ENCODE assay signal across 1 cellular context in the genomic region with DNA sequence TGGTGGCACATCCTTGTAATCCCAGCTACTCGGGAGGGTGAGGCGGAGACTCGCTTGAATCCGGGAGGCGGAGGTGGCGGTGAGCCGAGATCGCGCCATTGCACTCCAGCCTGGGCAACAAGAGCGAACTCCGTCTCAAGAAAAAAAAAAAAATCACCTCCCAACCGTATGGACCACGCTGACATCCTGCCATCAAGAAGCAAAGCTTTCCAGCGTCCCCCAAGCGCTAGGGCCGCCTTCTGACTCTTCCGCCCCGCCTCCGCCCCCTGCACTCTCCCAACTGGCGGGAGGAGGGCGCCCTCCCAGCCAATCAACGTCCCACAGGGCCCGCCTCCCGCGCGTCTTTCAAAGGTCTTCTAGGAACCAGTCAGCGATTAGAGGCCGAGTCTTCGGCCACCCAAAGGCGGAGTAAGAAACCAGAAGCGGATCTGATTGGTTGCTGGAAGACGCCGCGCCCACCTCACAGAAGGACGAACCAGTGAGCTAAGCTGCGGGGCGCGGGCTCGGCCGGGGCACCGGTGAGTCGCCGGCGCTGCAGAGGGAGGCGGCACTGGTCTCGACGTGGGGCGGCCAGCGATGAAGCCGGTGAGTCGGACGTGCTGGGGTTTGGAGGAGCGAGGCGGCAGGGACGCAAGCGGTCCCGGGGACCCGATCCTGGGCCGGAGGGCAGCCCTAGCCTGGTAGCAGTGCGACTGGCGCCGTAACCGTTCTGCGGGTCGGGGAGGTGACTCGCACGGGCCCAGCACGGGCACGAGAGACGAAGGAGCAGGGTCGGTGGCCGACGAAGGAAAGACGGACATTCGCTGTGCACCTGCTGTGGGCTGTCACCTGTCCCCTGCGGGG.
TF ChIP-seq lines count a peak whose summit lies in the region.

A gene with protein sequence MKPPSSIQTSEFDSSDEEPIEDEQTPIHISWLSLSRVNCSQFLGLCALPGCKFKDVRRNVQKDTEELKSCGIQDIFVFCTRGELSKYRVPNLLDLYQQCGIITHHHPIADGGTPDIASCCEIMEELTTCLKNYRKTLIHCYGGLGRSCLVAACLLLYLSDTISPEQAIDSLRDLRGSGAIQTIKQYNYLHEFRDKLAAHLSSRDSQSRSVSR (plus strand): TSS at position 515 of the 843 bp plus-strand sequence. CDS start 62 bp downstream, at position 577.

TF ChIP-seq in HepG2, 621 proteins besides CTCF, POLR2A, EP300 and RAD21 (continued from another document and continues in another):
- TF ChIP-seq, protein P1, sequence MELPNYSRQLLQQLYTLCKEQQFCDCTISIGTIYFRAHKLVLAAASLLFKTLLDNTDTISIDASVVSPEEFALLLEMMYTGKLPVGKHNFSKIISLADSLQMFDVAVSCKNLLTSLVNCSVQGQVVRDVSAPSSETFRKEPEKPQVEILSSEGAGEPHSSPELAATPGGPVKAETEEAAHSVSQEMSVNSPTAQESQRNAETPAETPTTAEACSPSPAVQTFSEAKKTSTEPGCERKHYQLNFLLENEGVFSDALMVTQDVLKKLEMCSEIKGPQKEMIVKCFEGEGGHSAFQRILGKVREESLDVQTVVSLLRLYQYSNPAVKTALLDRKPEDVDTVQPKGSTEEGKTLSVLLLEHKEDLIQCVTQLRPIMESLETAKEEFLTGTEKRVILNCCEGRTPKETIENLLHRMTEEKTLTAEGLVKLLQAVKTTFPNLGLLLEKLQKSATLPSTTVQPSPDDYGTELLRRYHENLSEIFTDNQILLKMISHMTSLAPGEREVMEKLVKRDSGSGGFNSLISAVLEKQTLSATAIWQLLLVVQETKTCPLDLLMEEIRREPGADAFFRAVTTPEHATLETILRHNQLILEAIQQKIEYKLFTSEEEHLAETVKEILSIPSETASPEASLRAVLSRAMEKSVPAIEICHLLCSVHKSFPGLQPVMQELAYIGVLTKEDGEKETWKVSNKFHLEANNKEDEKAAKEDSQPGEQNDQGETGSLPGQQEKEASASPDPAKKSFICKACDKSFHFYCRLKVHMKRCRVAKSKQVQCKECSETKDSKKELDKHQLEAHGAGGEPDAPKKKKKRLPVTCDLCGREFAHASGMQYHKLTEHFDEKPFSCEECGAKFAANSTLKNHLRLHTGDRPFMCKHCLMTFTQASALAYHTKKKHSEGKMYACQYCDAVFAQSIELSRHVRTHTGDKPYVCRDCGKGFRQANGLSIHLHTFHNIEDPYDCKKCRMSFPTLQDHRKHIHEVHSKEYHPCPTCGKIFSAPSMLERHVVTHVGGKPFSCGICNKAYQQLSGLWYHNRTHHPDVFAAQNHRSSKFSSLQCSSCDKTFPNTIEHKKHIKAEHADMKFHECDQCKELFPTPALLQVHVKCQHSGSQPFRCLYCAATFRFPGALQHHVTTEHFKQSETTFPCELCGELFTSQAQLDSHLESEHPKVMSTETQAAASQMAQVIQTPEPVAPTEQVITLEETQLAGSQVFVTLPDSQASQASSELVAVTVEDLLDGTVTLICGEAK (IDR thresholded peaks at IDR 0.05) = no peak
- TF ChIP-seq, protein P1 (CRISPR knock-in tag; IDR thresholded peaks at IDR 0.05) = peak; percentile 61; the same call in 1 of the 2 replicates
- TF ChIP-seq LCORL (IDR thresholded peaks at IDR 0.05) (no peak), LCORL (CRISPR knock-in tag; IDR thresholded peaks at IDR 0.05) (no peak), KLF13 (CRISPR knock-in tag; IDR thresholded peaks at IDR 0.05) (no peak), MEF2D (CRISPR knock-in tag; IDR thresholded peaks at IDR 0.05) (peak; percentile 37; the same call in 1 of the 2 replicates), TRIM22 (IDR thresholded peaks at IDR 0.05) (no peak), TEAD2 (CRISPR knock-in tag; IDR thresholded peaks at IDR 0.05) (no peak), YY1 (IDR thresholded peaks at IDR 0.05; ENCODE audit: insufficient read depth, insufficient replicate concordance, low read depth, low read length) (no peak), ZNF883 (CRISPR knock-in tag; IDR thresholded peaks at IDR 0.05; ENCODE audit: not compliant biosample characterization) (peak; percentile 93), TBP (CRISPR knock-in tag; IDR thresholded peaks at IDR 0.05) (no peak), PAX8 (CRISPR knock-in tag; IDR thresholded peaks at IDR 0.05; ENCODE audit: borderline replicate concordance) (no peak), HNF4G (IDR thresholded peaks at IDR 0.05; ENCODE audit: borderline replicate concordance, low read depth, low read length) (no peak), HNF4G (CRISPR knock-in tag; IDR thresholded peaks at IDR 0.05; ENCODE audit: borderline replicate concordance, low read depth) (no peak), ZNF720 (CRISPR knock-in tag; IDR thresholded peaks at IDR 0.05) (no peak), HNF4A (CRISPR knock-in tag; IDR thresholded peaks at IDR 0.05) (no peak), ZNF83 (CRISPR knock-in tag; IDR thresholded peaks at IDR 0.05; ENCODE audit: borderline replicate concordance) (no peak), NRL (CRISPR knock-in tag; IDR thresholded peaks at IDR 0.05; ENCODE audit: borderline replicate concordance) (peak; percentile 90), HBP1 (CRISPR knock-in tag; IDR thresholded peaks at IDR 0.05; ENCODE audit: low read depth) (peak; percentile 93), ZNF574 (CRISPR knock-in tag; IDR thresholded peaks at IDR 0.05) (peak; percentile 67), PRPF4 (IDR thresholded peaks at IDR 0.05; ENCODE audit: low read depth, low read length, poor library complexity, severe bottlenecking) (no peak), ZNF619 (CRISPR knock-in tag; IDR thresholded peaks at IDR 0.05) (peak; percentile 70; the same call in 1 of the 2 replicates), ETV6 (CRISPR knock-in tag; conservative IDR thresholded peaks at IDR 0.05) (no peak), KLF16 (CRISPR knock-in tag; IDR thresholded peaks at IDR 0.05) (peak in 1 of 2 experiments; percentile 50; a peak in 1 of 4 replicates), SAP130 (CRISPR knock-in tag; IDR thresholded peaks at IDR 0.05; ENCODE audit: low read depth) (peak; percentile 97), ZNF773 (CRISPR knock-in tag; IDR thresholded peaks at IDR 0.05; ENCODE audit: borderline replicate concordance) (0 out of 2 replicates have a peak, but pooled peaks have one; percentile 74), CCDC6 (CRISPR knock-in tag; IDR thresholded peaks at IDR 0.05) (peak; percentile 84; the same call in 1 of the 2 replicates), ZNF160 (CRISPR knock-in tag; IDR thresholded peaks at IDR 0.05) (peak; percentile 74; the same call in 1 of the 2 replicates)
- TF ChIP-seq, protein P2, sequence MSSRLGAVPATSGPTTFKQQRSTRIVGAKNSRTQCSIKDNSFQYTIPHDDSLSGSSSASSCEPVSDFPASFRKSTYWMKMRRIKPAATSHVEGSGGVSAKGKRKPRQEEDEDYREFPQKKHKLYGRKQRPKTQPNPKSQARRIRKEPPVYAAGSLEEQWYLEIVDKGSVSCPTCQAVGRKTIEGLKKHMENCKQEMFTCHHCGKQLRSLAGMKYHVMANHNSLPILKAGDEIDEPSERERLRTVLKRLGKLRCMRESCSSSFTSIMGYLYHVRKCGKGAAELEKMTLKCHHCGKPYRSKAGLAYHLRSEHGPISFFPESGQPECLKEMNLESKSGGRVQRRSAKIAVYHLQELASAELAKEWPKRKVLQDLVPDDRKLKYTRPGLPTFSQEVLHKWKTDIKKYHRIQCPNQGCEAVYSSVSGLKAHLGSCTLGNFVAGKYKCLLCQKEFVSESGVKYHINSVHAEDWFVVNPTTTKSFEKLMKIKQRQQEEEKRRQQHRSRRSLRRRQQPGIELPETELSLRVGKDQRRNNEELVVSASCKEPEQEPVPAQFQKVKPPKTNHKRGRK (CRISPR knock-in tag; IDR thresholded peaks at IDR 0.05) = no peak
- TF ChIP-seq, protein P3, sequence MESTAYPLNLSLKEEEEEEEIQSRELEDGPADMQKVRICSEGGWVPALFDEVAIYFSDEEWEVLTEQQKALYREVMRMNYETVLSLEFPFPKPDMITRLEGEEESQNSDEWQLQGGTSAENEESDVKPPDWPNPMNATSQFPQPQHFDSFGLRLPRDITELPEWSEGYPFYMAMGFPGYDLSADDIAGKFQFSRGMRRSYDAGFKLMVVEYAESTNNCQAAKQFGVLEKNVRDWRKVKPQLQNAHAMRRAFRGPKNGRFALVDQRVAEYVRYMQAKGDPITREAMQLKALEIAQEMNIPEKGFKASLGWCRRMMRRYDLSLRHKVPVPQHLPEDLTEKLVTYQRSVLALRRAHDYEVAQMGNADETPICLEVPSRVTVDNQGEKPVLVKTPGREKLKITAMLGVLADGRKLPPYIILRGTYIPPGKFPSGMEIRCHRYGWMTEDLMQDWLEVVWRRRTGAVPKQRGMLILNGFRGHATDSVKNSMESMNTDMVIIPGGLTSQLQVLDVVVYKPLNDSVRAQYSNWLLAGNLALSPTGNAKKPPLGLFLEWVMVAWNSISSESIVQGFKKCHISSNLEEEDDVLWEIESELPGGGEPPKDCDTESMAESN (CRISPR knock-in tag; conservative IDR thresholded peaks at IDR 0.05) = 0 out of 2 replicates have a peak, but pooled peaks have one; percentile 67
- TF ChIP-seq, protein P4, sequence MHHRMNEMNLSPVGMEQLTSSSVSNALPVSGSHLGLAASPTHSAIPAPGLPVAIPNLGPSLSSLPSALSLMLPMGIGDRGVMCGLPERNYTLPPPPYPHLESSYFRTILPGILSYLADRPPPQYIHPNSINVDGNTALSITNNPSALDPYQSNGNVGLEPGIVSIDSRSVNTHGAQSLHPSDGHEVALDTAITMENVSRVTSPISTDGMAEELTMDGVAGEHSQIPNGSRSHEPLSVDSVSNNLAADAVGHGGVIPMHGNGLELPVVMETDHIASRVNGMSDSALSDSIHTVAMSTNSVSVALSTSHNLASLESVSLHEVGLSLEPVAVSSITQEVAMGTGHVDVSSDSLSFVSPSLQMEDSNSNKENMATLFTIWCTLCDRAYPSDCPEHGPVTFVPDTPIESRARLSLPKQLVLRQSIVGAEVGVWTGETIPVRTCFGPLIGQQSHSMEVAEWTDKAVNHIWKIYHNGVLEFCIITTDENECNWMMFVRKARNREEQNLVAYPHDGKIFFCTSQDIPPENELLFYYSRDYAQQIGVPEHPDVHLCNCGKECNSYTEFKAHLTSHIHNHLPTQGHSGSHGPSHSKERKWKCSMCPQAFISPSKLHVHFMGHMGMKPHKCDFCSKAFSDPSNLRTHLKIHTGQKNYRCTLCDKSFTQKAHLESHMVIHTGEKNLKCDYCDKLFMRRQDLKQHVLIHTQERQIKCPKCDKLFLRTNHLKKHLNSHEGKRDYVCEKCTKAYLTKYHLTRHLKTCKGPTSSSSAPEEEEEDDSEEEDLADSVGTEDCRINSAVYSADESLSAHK (CRISPR knock-in tag; IDR thresholded peaks at IDR 0.05; ENCODE audit: borderline replicate concordance) = no peak
